8 cellular contexts compared by ENCODE assay signal in genomic region chr1:31704261-31705079, GRCh38. TPM values are rescaled to one million over a fixed set of nuclear protein-coding genes. Genes with fewer than 3 reads are reported as not detected.
DNase-seq lines count a peak whose midpoint lies in the region; ATAC-seq and TF ChIP-seq lines count a peak whose summit lies in the region.

No MANE protein-coding gene starts in this region.

- peak overlapping the region; percentile 62 for H3K27ac ChIP-seq in OCI-LY3 (ENCODE audit: low read length)
- H3K27ac ChIP-seq in esophagus squamous epithelium, result peak overlapping the region; percentile 62 to 92 (median 86)
- no peak overlapping the region for H3K27ac ChIP-seq in neural progenitor cell

- no peak for TF ChIP-seq POLR2A in esophagus squamous epithelium (IDR thresholded peaks at IDR 0.05)

- H3K4me1 Mint-ChIP-seq in neural progenitor cell, result peaks cover 40% of the 10 kb centered on the region

- no peaks in the 10 kb centered on the region for H3K36me3 Mint-ChIP-seq in neural progenitor cell

- H3K36me3 ChIP-seq in OCI-LY3 (replicated peaks; ENCODE audit: low read depth, low read length) (no peaks in the 10 kb centered on the region), esophagus squamous epithelium (peaks cover 0 to 4% (median 0%) of the 10 kb centered on the region in 3 donors), neural progenitor cell (no peaks in the 10 kb centered on the region)

- peak overlapping the region; percentile 79 for H3K9ac ChIP-seq in OCI-LY3 (ENCODE audit: low read length)
- no peak overlapping the region for H3K9ac ChIP-seq in neural progenitor cell

- H3K27me3 ChIP-seq in OCI-LY3 (ENCODE audit: low read depth, low read length) (no peaks in the 10 kb centered on the region), esophagus squamous epithelium (peaks cover 0 to 32% (median 0%) of the 10 kb centered on the region in 4 donors), neural progenitor cell (peaks cover 19% of the 10 kb centered on the region)

- H3K9me3 ChIP-seq in OCI-LY3 (ENCODE audit: insufficient read depth, low read length) (no peaks in the 10 kb centered on the region), esophagus squamous epithelium (no peaks in the 10 kb centered on the region), neural progenitor cell (ENCODE audit: low read depth) (no peaks in the 10 kb centered on the region)

- no peaks in the 10 kb centered on the region for H3K9me3 Mint-ChIP-seq in neural progenitor cell

- peaks cover 49% of the 10 kb centered on the region for H3K4me1 ChIP-seq in OCI-LY3 (ENCODE audit: low read length)
- H3K4me1 ChIP-seq in esophagus squamous epithelium, result peaks cover 49 to 73% (median 62%) of the 10 kb centered on the region in 3 donors
- H3K4me1 ChIP-seq in neural progenitor cell, result peaks cover 19% of the 10 kb centered on the region

- peak overlapping the region; percentile 31 for H3K4me3 Mint-ChIP-seq in neural progenitor cell

- intact Hi-C loops in esophagus squamous epithelium (cut with DNase I), result no loop called here

- ATAC-seq in GM18873 (IDR thresholded peaks at IDR 0.05; ENCODE audit: low FRiP score, unreplicated experiment) (no peak), HG03280 (IDR thresholded peaks at IDR 0.05; ENCODE audit: unreplicated experiment) (no peak)

- peaks cover 5% of the 10 kb centered on the region for H3F3A ChIP-seq in neural progenitor cell (ENCODE audit: low read depth)

- peak; percentile 80 for DNase-seq in Daoy (ENCODE audit: low read depth)
- DNase-seq in esophagus squamous epithelium (lab: John Stamatoyannopoulos, UW), result no peak
- peak; percentile 19 for DNase-seq in neural progenitor cell (ENCODE audit: low spot score)
- DNase-seq in T1000 (lab: John Stamatoyannopoulos, UW), result no peak
- DNase-seq in NCI-H1105 treated with DMSO at 0.1 percent for 48 hours (lab: John Stamatoyannopoulos, UW), result no peak

- H3K79me2 ChIP-seq in OCI-LY3 (ENCODE audit: low read length) (no peaks in the 10 kb centered on the region), neural progenitor cell (ENCODE audit: low read depth) (no peaks in the 10 kb centered on the region)

- H3K27me3 Mint-ChIP-seq in neural progenitor cell (ENCODE audit: insufficient read depth, low read depth), result peaks cover 16% of the 10 kb centered on the region

- TF ChIP-seq CTCF in OCI-LY3 (IDR thresholded peaks at IDR 0.05; ENCODE audit: low read depth, low read length) (no peak), esophagus squamous epithelium (IDR thresholded peaks at IDR 0.05) (no peak), neural progenitor cell (IDR thresholded peaks at IDR 0.05) (no peak)

- H3K4me2 ChIP-seq in OCI-LY3 (ENCODE audit: low read length) (peak overlapping the region; percentile 93), neural progenitor cell (peak overlapping the region; percentile 87)

- peak overlapping the region; percentile 65 for H3K4me3 ChIP-seq in OCI-LY3 (ENCODE audit: low read length)
- H3K4me3 ChIP-seq in esophagus squamous epithelium, result peak overlapping the region; percentile 18 to 60 (median 46)
- peak overlapping the region; percentile 49 for H3K4me3 ChIP-seq in neural progenitor cell

- WGBS in esophagus squamous epithelium, 2 donors, result 2 to 9% methylated on average over 13 to 14 of the region's 20 CpGs

- peak overlapping the region; percentile 18 for H3K27ac Mint-ChIP-seq in neural progenitor cell

- H2AFZ ChIP-seq in OCI-LY3 (ENCODE audit: low read depth, low read length), result peak overlapping the region; percentile 72
- H2AFZ ChIP-seq in neural progenitor cell (replicated peaks), result peak overlapping the region; percentile 88

- no peaks in the 10 kb centered on the region for H4K20me1 ChIP-seq in OCI-LY3 (ENCODE audit: insufficient read depth, low read length)
- H4K20me1 ChIP-seq in neural progenitor cell (ENCODE audit: low read depth), result no peaks in the 10 kb centered on the region

RNA-seq across cellular contexts. Expression of gene COL16A1, which starts 0.7 kb away (rescaled TPM):
- 28.7 and 38.2 TPM in 2 replicates for total RNA-seq in Daoy (2014; rRNA removed; shearing (Covaris generic))
- 10 to 100 TPM in 2 of 4 donors, 1 to 10 TPM in 2; 8.8 to 35.5 (median 16.4) TPM for total RNA-seq in esophagus squamous epithelium
- total RNA-seq in neural progenitor cell (ENCODE audit: low replicate concordance), result 0.22 and 7.0 TPM in 2 replicates

RNA-seq across cellular contexts. Expression of gene ADGRB2, which starts 59.7 kb away (rescaled TPM):
- total RNA-seq in Daoy (2014; rRNA removed; shearing (Covaris generic)), result 4.7 and 9.4 TPM in 2 replicates
- total RNA-seq in esophagus squamous epithelium, result 1 to 10 TPM in 2 of 4 donors, under 1 TPM in 2; 0.18 to 2.1 (median 0.86) TPM
- total RNA-seq in neural progenitor cell (ENCODE audit: low replicate concordance), result 7.1 and 21.2 TPM in 2 replicates

RNA-seq across cellular contexts. Expression of gene PEF1, which starts 59.8 kb away (rescaled TPM):
- 109 and 126 TPM in 2 replicates for total RNA-seq in Daoy (2014; rRNA removed; shearing (Covaris generic))
- total RNA-seq in esophagus squamous epithelium, result 10 to 100 TPM; 59.1 to 69.8 (median 63.6) TPM
- total RNA-seq in neural progenitor cell (ENCODE audit: low replicate concordance), result 30.7 and 47.7 TPM in 2 replicates

Comparison
In these comparisons a context has a peak if more than half of its experiments do, and no peak if none do; other contexts are left out.
1. DNase-seq: peak in Daoy (single experiment) and neural progenitor cell (single experiment); none in esophagus squamous epithelium (single experiment), T1000 (single experiment) and NCI-H1105 treated with DMSO at 0.1 percent for 48 hours (single experiment).
2. Peak in every context shown above with its lines, with median percentiles within 50 percentile points of each other: H3K4me3 ChIP-seq.